Comparison of ENCODE assay signal across 1 cellular context in genomic region chr22:20084547-20085413, GRCh38.
TF ChIP-seq lines count a peak whose summit lies in the region.

No MANE protein-coding gene starts in this region.

TF ChIP-seq in K562, 482 proteins besides CTCF, POLR2A, EP300 and RAD21 (continued from another document and continues in another):
- TF ChIP-seq ZNF143 (CRISPR knock-in tag; IDR thresholded peaks at IDR 0.05) (no peak), FOSL1 (tag; conservative IDR thresholded peaks at IDR 0.05) (no peak), ZKSCAN3 (CRISPR knock-in tag; IDR thresholded peaks at IDR 0.05) (no peak), RFX7 (CRISPR knock-in tag; IDR thresholded peaks at IDR 0.05) (no peak), STAT5B (CRISPR knock-in tag; IDR thresholded peaks at IDR 0.05) (no peak), HDAC6 (IDR thresholded peaks at IDR 0.05; ENCODE audit: low read depth, low read length) (no peak), TBL1XR1 (IDR thresholded peaks at IDR 0.05; ENCODE audit: low read length in 2 of 2) (peak; percentile 53 to 71; a peak in 2 of 4 replicates), ZNF23 (CRISPR knock-in tag; IDR thresholded peaks at IDR 0.05) (no peak), C11orf30 (IDR thresholded peaks at IDR 0.05; ENCODE audit: low read depth) (no peak), ZNF316 (IDR thresholded peaks at IDR 0.05) (no peak), MCM5 (IDR thresholded peaks at IDR 0.05; ENCODE audit: low read depth) (no peak), FUS (optimal IDR thresholded peaks at IDR 0.05; ENCODE audit: low read depth, low read length) (no peak), PHF20 (IDR thresholded peaks at IDR 0.05; ENCODE audit: partially characterized antibody) (no peak), TBP (optimal IDR thresholded peaks at IDR 0.05; ENCODE audit: low read depth, low read length) (no peak), POLR2B (IDR thresholded peaks at IDR 0.05; ENCODE audit: low read depth, partially characterized antibody) (no peak), ZNF431 (CRISPR knock-in tag; IDR thresholded peaks at IDR 0.05) (no peak), NCOA2 (IDR thresholded peaks at IDR 0.05; ENCODE audit: partially characterized antibody in 2 of 2) (no peak), KAT7 (CRISPR knock-in tag; IDR thresholded peaks at IDR 0.05; ENCODE audit: borderline replicate concordance) (no peak), HOXB6 (CRISPR knock-in tag; IDR thresholded peaks at IDR 0.05; ENCODE audit: borderline replicate concordance) (0 out of 2 replicates have a peak, but pooled peaks have one; percentile 27), EGR1 (conservative IDR thresholded peaks at IDR 0.05) (no peak), ZNF121 (CRISPR knock-in tag; conservative IDR thresholded peaks at IDR 0.05) (no peak), CREM (IDR thresholded peaks at IDR 0.05; ENCODE audit: low read depth) (no peak), TCF7 (IDR thresholded peaks at IDR 0.05; ENCODE audit: borderline replicate concordance) (no peak), HEY1 (CRISPR knock-in tag; IDR thresholded peaks at IDR 0.05; ENCODE audit: borderline replicate concordance) (no peak), PHF8 (IDR thresholded peaks at IDR 0.05; ENCODE audit: borderline replicate concordance, low read length) (peak; percentile 22; the same call in 1 of the 2 replicates), SMARCE1 (IDR thresholded peaks at IDR 0.05) (no peak), KAT8 (IDR thresholded peaks at IDR 0.05; ENCODE audit: low read depth) (no peak), ZNF699 (CRISPR knock-in tag; IDR thresholded peaks at IDR 0.05; ENCODE audit: insufficient replicate concordance) (no peak), TGIF2 (CRISPR knock-in tag; IDR thresholded peaks at IDR 0.05) (no peak), ZNF785 (CRISPR knock-in tag; IDR thresholded peaks at IDR 0.05) (no peak), MYNN (IDR thresholded peaks at IDR 0.05) (no peak), MYNN (CRISPR knock-in tag; IDR thresholded peaks at IDR 0.05) (no peak), POU5F1 (IDR thresholded peaks at IDR 0.05; ENCODE audit: borderline replicate concordance, low read depth, low read length, partially characterized antibody) (peak; percentile 39), ELF4 (CRISPR knock-in tag; IDR thresholded peaks at IDR 0.05) (no peak), ZFP36 (IDR thresholded peaks at IDR 0.05; ENCODE audit: low read depth, low read length, partially characterized antibody) (peak; percentile 29), U2AF1 (optimal IDR thresholded peaks at IDR 0.05; ENCODE audit: low read depth, low read length) (no peak), HDGF (IDR thresholded peaks at IDR 0.05) (no peak), ZNF274 (IDR thresholded peaks at IDR 0.05; ENCODE audit: borderline replicate concordance, low read depth, low read length) (no peak), BMI1 (IDR thresholded peaks at IDR 0.05; ENCODE audit: low read length) (0 out of 2 replicates have a peak, but pooled peaks have one; percentile 34), ZNF655 (CRISPR knock-in tag; IDR thresholded peaks at IDR 0.05) (no peak), BHLHE40 (IDR thresholded peaks at IDR 0.05; ENCODE audit: low read length) (peak; percentile 96), GATAD2B (IDR thresholded peaks at IDR 0.05; ENCODE audit: borderline replicate concordance) (no peak), ILK (tag; IDR thresholded peaks at IDR 0.05; ENCODE audit: borderline replicate concordance, low read depth) (no peak), NFIX (CRISPR knock-in tag; IDR thresholded peaks at IDR 0.05; ENCODE audit: low read depth) (peak; percentile 98), NCOA1 (IDR thresholded peaks at IDR 0.05; ENCODE audit: low read depth) (no peak), ESRRA (IDR thresholded peaks at IDR 0.05; ENCODE audit: borderline replicate concordance, low read depth) (no peak), BDP1 (IDR thresholded peaks at IDR 0.05; ENCODE audit: insufficient read depth, insufficient read length) (no peak), DACH1 (IDR thresholded peaks at IDR 0.05; ENCODE audit: partially characterized antibody) (no peak), GTF2F1 (IDR thresholded peaks at IDR 0.05; ENCODE audit: low read depth, low read length) (peak; percentile 47; the same call in 1 of the 2 replicates), ZNF174 (CRISPR knock-in tag; IDR thresholded peaks at IDR 0.05) (no peak), SPI1 (IDR thresholded peaks at IDR 0.05; ENCODE audit: borderline replicate concordance, low read depth, low read length) (no peak), NCOA6 (IDR thresholded peaks at IDR 0.05) (no peak), XRCC4 (IDR thresholded peaks at IDR 0.05; ENCODE audit: extremely low read depth, insufficient read depth, insufficient read length) (no peak), PHB (CRISPR knock-in tag; IDR thresholded peaks at IDR 0.05) (no peak), FOXP1 (CRISPR knock-in tag; IDR thresholded peaks at IDR 0.05) (no peak), JUNB (CRISPR knock-in tag; conservative IDR thresholded peaks at IDR 0.05) (no peak), SMARCC2 (IDR thresholded peaks at IDR 0.05; ENCODE audit: low read depth) (no peak), HNRNPUL1 (IDR thresholded peaks at IDR 0.05; ENCODE audit: low read length) (peak; percentile 87; the same call in 1 of the 2 replicates), NFIC (IDR thresholded peaks at IDR 0.05) (no peak), UBTF (IDR thresholded peaks at IDR 0.05; ENCODE audit: borderline replicate concordance in 1 of 2, low read depth in 2 of 2, low read length in 2 of 2) (no peak), ZZZ3 (IDR thresholded peaks at IDR 0.05) (no peak), ZBTB9 (CRISPR knock-in tag; IDR thresholded peaks at IDR 0.05) (peak; percentile 86), CHD2 (IDR thresholded peaks at IDR 0.05; ENCODE audit: low read depth, low read length) (peak; percentile 40; the same call in 1 of the 2 replicates)
- TF ChIP-seq, protein P1, sequence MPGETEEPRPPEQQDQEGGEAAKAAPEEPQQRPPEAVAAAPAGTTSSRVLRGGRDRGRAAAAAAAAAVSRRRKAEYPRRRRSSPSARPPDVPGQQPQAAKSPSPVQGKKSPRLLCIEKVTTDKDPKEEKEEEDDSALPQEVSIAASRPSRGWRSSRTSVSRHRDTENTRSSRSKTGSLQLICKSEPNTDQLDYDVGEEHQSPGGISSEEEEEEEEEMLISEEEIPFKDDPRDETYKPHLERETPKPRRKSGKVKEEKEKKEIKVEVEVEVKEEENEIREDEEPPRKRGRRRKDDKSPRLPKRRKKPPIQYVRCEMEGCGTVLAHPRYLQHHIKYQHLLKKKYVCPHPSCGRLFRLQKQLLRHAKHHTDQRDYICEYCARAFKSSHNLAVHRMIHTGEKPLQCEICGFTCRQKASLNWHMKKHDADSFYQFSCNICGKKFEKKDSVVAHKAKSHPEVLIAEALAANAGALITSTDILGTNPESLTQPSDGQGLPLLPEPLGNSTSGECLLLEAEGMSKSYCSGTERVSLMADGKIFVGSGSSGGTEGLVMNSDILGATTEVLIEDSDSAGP (CRISPR knock-in tag; IDR thresholded peaks at IDR 0.05): no peak
- TF ChIP-seq, protein P2, sequence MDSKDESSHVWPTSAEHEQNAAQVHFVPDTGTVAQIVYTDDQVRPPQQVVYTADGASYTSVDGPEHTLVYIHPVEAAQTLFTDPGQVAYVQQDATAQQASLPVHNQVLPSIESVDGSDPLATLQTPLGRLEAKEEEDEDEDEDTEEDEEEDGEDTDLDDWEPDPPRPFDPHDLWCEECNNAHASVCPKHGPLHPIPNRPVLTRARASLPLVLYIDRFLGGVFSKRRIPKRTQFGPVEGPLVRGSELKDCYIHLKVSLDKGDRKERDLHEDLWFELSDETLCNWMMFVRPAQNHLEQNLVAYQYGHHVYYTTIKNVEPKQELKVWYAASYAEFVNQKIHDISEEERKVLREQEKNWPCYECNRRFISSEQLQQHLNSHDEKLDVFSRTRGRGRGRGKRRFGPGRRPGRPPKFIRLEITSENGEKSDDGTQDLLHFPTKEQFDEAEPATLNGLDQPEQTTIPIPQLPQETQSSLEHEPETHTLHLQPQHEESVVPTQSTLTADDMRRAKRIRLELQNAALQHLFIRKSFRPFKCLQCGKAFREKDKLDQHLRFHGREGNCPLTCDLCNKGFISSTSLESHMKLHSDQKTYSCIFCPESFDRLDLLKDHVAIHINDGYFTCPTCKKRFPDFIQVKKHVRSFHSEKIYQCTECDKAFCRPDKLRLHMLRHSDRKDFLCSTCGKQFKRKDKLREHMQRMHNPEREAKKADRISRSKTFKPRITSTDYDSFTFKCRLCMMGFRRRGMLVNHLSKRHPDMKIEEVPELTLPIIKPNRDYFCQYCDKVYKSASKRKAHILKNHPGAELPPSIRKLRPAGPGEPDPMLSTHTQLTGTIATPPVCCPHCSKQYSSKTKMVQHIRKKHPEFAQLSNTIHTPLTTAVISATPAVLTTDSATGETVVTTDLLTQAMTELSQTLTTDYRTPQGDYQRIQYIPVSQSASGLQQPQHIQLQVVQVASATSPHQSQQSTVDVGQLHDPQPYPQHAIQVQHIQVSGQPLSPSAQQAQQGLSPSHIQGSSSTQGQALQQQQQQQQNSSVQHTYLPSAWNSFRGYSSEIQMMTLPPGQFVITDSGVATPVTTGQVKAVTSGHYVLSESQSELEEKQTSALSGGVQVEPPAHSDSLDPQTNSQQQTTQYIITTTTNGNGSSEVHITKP (IDR thresholded peaks at IDR 0.05; ENCODE audit: partially characterized antibody): no peak
- TF ChIP-seq, protein P3, sequence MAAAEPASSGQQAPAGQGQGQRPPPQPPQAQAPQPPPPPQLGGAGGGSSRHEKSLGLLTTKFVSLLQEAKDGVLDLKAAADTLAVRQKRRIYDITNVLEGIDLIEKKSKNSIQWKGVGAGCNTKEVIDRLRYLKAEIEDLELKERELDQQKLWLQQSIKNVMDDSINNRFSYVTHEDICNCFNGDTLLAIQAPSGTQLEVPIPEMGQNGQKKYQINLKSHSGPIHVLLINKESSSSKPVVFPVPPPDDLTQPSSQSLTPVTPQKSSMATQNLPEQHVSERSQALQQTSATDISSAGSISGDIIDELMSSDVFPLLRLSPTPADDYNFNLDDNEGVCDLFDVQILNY (CRISPR knock-in tag; IDR thresholded peaks at IDR 0.05): no peak
- TF ChIP-seq, protein P4, sequence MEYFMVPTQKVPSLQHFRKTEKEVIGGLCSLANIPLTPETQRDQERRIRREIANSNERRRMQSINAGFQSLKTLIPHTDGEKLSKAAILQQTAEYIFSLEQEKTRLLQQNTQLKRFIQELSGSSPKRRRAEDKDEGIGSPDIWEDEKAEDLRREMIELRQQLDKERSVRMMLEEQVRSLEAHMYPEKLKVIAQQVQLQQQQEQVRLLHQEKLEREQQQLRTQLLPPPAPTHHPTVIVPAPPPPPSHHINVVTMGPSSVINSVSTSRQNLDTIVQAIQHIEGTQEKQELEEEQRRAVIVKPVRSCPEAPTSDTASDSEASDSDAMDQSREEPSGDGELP (CRISPR knock-in tag; IDR thresholded peaks at IDR 0.05; ENCODE audit: borderline replicate concordance): no peak
- TF ChIP-seq, protein P5, sequence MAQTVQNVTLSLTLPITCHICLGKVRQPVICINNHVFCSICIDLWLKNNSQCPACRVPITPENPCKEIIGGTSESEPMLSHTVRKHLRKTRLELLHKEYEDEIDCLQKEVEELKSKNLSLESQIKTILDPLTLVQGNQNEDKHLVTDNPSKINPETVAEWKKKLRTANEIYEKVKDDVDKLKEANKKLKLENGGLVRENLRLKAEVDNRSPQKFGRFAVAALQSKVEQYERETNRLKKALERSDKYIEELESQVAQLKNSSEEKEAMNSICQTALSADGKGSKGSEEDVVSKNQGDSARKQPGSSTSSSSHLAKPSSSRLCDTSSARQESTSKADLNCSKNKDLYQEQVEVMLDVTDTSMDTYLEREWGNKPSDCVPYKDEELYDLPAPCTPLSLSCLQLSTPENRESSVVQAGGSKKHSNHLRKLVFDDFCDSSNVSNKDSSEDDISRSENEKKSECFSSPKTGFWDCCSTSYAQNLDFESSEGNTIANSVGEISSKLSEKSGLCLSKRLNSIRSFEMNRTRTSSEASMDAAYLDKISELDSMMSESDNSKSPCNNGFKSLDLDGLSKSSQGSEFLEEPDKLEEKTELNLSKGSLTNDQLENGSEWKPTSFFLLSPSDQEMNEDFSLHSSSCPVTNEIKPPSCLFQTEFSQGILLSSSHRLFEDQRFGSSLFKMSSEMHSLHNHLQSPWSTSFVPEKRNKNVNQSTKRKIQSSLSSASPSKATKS (CRISPR knock-in tag; IDR thresholded peaks at IDR 0.05): no peak
